15 cellular contexts compared by ENCODE assay signal in the genomic region with DNA sequence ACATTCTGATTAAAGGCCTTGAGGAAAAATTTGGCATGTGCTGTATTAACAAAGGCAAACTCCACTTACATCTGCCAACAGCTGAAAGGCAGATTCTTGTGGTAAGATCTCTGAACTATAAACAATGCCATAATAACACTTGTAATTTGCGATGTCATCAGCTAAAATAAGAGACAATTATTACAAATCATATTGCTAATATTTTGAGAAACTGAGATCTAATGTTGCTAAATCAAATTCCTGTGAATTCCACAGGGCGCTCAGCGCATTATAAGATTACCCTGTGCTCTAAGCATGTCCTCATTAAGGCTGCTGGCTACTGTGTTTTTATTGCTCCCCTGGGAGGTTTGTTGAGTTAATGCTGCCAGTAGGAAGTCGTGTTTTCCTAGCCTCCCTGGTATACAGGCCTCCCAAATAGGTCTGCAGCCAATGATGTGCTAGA.
DNase-seq lines count a peak whose midpoint lies in the region; ATAC-seq and TF ChIP-seq lines count a peak whose summit lies in the region.
"Had no signal": no experiment of that assay in that cellular context is flagged by ENCODE, and none has a peak within 500 bp of the region (broad histone marks: within the 10 kb centered on the region; RNA-seq: fewer than 3 reads in every experiment).

No MANE protein-coding gene starts in this region.

- no peak overlapping the region for H3K27ac ChIP-seq in upper lobe of right lung
- H3K27ac ChIP-seq: ovary, stomach had no signal

- no peaks in the 10 kb centered on the region for H3K36me3 ChIP-seq in upper lobe of right lung
- H3K36me3 ChIP-seq: ovary, stomach had no signal

- peak; percentile 61 for DNase-seq in AG08395 (ENCODE audit: low spot score)
- peak; percentile 55 for DNase-seq in H4 (ENCODE audit: low spot score)
- DNase-seq in NCI-H446 treated with DMSO at 0.1 percent for 48 hours (lab: John Stamatoyannopoulos, UW) = peak; percentile 44
- peak; percentile 82 for DNase-seq in fibroblast of peridontal ligament (ENCODE audit: extremely low read depth)
- no peak for DNase-seq in GOT3 (lab: John Stamatoyannopoulos, UW)
- no peak for DNase-seq in posterior vena cava (ENCODE audit: low spot score)
- no peak for DNase-seq in upper lobe of right lung
- DNase-seq: activated CD4-positive, CD25-positive, alpha-beta regulatory T cell; C1 segment of cervical spinal cord; NCI-H1048; ovary; SIG-M5; stimulated activated CD4-positive, alpha-beta T cell treated with anti-CD3 and anti-CD28 coated beads, Interleukin-4, amount 100 ng/mL, for 1 hour; stomach had no signal

- intact Hi-C loops in posterior vena cava (cut with DNase I) (loop anchor here in 1 of 2 donors (10.0 kb wide), 1 partner anchor 1888 kb away; no protein-coding TSS in a partner anchor), upper lobe of right lung (cut with DNase I) (no loop called here)

- no peaks in the 10 kb centered on the region for H3K4me1 ChIP-seq in upper lobe of right lung
- H3K4me1 ChIP-seq: stomach had no signal

- no peak overlapping the region for H3K4me3 ChIP-seq in upper lobe of right lung
- H3K4me3 ChIP-seq: ovary, stomach had no signal

- no peaks in the 10 kb centered on the region for H3K27me3 ChIP-seq in upper lobe of right lung
- H3K27me3 ChIP-seq: ovary, stomach had no signal

- H3K9me3 ChIP-seq in upper lobe of right lung = no peaks in the 10 kb centered on the region
- H3K9me3 ChIP-seq: ovary, stomach had no signal

- no peak for TF ChIP-seq CTCF in upper lobe of right lung (IDR thresholded peaks at IDR 0.05)

- ATAC-seq in HG03108 (IDR thresholded peaks at IDR 0.05; ENCODE audit: unreplicated experiment) = no peak
- ATAC-seq in upper lobe of right lung = no peak

Comparison
In these comparisons a context has a peak if more than half of its experiments do, and no peak if none do; other contexts are left out.
1. DNase-seq: peak in AG08395 (single experiment), H4 (single experiment), NCI-H446 treated with DMSO at 0.1 percent for 48 hours (single experiment) and fibroblast of peridontal ligament (single experiment); none in GOT3 (single experiment), posterior vena cava (single experiment) and upper lobe of right lung (single experiment).